8 cellular contexts compared by ENCODE assay signal in the genomic region with DNA sequence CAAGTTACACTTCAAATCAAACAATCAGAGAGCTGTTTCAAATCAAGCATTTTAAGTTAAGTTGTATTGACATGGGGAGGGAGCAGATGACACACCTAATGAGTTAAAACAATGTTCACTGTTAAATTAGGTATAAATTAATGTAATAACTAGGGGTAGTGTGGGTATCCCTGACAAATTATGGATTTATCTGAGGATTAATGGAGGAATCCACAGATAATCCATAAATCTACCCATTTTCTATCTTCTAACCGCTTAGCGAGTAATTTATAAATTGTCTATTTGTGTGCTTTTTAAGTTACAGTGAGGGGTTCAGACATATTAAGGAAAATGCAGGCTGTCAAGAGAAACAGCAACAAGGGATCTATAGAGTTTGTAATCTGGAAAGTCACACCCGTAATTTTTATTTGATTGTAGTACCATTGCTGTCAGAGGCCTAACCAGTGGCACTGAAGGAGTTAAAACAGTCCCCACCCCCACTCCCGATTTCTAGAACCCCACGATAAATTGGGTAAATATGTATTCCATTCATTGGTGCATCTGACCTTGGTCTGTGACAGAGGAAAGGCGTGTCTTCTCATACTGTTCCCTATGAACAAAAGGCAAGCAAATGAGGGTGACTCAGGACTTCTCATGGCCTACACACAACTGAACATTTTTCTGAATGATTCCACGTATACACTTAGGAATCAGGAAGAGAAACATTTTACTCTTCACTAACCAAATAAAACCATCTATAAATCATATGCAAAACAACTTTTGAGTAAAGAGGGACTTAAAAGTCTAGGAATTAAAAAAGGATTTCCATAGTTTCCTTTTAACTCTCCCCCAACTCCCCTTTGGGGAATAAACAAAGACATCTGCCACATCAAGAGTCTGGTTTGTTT. TPM values are rescaled to one million over a fixed set of nuclear protein-coding genes. Genes with fewer than 3 reads are reported as not detected.
DNase-seq lines count a peak whose midpoint lies in the region; ATAC-seq, FAIRE-seq and TF ChIP-seq lines count a peak whose summit lies in the region.

No MANE protein-coding gene starts in this region.

- H3K27me3 ChIP-seq in pancreas, result no peaks in the 10 kb centered on the region

- WGBS in pancreas, 2 donors, result 19 to 25% methylated on average over 7 of the region's 7 CpGs

- TF ChIP-seq CTCF in AG04449 (IDR thresholded peaks at IDR 0.05; ENCODE audit: insufficient read depth, low read length, missing control alignments), result no peak
- no peak for TF ChIP-seq CTCF in pancreas (IDR thresholded peaks at IDR 0.05)

- H3K27ac Mint-ChIP-seq in activated CD4-positive, alpha-beta T cell treated with anti-CD3 and anti-CD28 coated beads, Interleukin-2, amount 10 ng/mL, durations not matched to agents 7 days and 5 days, result peak overlapping the region; percentile 96

- no peaks in the 10 kb centered on the region for H3K9me3 Mint-ChIP-seq in activated CD4-positive, alpha-beta T cell treated with anti-CD3 and anti-CD28 coated beads, Interleukin-2, amount 10 ng/mL, durations not matched to agents 7 days and 5 days

- H3K4me1 ChIP-seq in pancreas, result peaks cover 33 to 45% (median 38%) of the 10 kb centered on the region in 3 donors

- no peaks in the 10 kb centered on the region for H3K27me3 Mint-ChIP-seq in activated CD4-positive, alpha-beta T cell treated with anti-CD3 and anti-CD28 coated beads, Interleukin-2, amount 10 ng/mL, durations not matched to agents 7 days and 5 days

- ATAC-seq in pancreas (peak; percentile 17 to 47 (median 30)), GM21447 (IDR thresholded peaks at IDR 0.05; ENCODE audit: unreplicated experiment) (no peak), GM18517 (IDR thresholded peaks at IDR 0.05; ENCODE audit: unreplicated experiment) (no peak)

- peaks cover 75% of the 10 kb centered on the region for H3K4me1 Mint-ChIP-seq in activated CD4-positive, alpha-beta T cell treated with anti-CD3 and anti-CD28 coated beads, Interleukin-2, amount 10 ng/mL, durations not matched to agents 7 days and 5 days

- peak; percentile 38; the same call in 1 of the 2 replicates for TF ChIP-seq POLR2A in GM12892 (IDR thresholded peaks at IDR 0.05; ENCODE audit: low read depth, low read length)

- H3K36me3 ChIP-seq in pancreas, result peaks cover 0 to 16% (median 13%) of the 10 kb centered on the region in 3 donors

- FAIRE-seq in GM12892 (lab: Jason Lieb, UNC) (peak; percentile 68), pancreas (lab: Jason Lieb, UNC) (peak; percentile 93)

- CTCF ChIA-PET in AG04449 (lab: Yijun Ruan, JAX), result interaction anchor here (1.5 to 2.8 kb wide), 4 partner anchors 14 to 481 kb away, joined by 3 to 22 read pairs (median 12); no protein-coding TSS in a partner anchor
- CTCF ChIA-PET in activated CD4-positive, alpha-beta T cell treated with anti-CD3 and anti-CD28 coated beads, Interleukin-2, amount 10 ng/mL, durations not matched to agents 7 days and 5 days (lab: Charles Lee), result interaction anchor here (1.4 to 3.8 kb wide), 5 partner anchors 11 to 482 kb away, joined by 3 to 12 read pairs (median 8); no protein-coding TSS in a partner anchor

- POLR2A ChIA-PET in AG04449 (lab: Yijun Ruan, JAX), result interaction anchor here (0.8 to 1.9 kb wide), 3 partner anchors 7 to 379 kb away, joined by 3 to 10 read pairs (median 3); a partner anchor contains a TSS
- POLR2A ChIA-PET in activated CD4-positive, alpha-beta T cell treated with anti-CD3 and anti-CD28 coated beads, Interleukin-2, amount 10 ng/mL, durations not matched to agents 7 days and 5 days (lab: Charles Lee), result no interaction called here

- H3K4me3 Mint-ChIP-seq in activated CD4-positive, alpha-beta T cell treated with anti-CD3 and anti-CD28 coated beads, Interleukin-2, amount 10 ng/mL, durations not matched to agents 7 days and 5 days, result peak overlapping the region; percentile 43

- intact Hi-C loops in pancreas (cut with DNase I), result loop anchor here in 1 of 3 donors (10.0 kb wide), 1 partner anchor 472 kb away; no protein-coding TSS in a partner anchor

- peaks cover 49% of the 10 kb centered on the region for H3K36me3 Mint-ChIP-seq in activated CD4-positive, alpha-beta T cell treated with anti-CD3 and anti-CD28 coated beads, Interleukin-2, amount 10 ng/mL, durations not matched to agents 7 days and 5 days (ENCODE audit: low read depth)

- H3K4me3 ChIP-seq in AG04449 (ENCODE audit: low read depth, low read length) (peak overlapping the region; percentile 26), pancreas (peak overlapping the region in 2 of 4 donors; percentile 79 to 96)

- H3K27ac ChIP-seq in pancreas, result peak overlapping the region; percentile 68 to 99 (median 98)

- no peaks in the 10 kb centered on the region for H3K9me3 ChIP-seq in pancreas

- peak; percentile 91 for DNase-seq in AG04449 (ENCODE audit: low read depth, low spot score)
- no peak for DNase-seq in GM12892 (ENCODE audit: insufficient read length)
- peak; percentile 62 for DNase-seq in NCI-H345 (lab: John Stamatoyannopoulos, UW)
- no peak for DNase-seq in activated CD4-positive, alpha-beta T cell treated with anti-CD3 and anti-CD28 coated beads, Interleukin-2, amount 10 ng/mL, durations not matched to agents 7 days and 5 days
- DNase-seq in fibroblast of peridontal ligament (ENCODE audit: extremely low read depth), result peak; percentile 96
- DNase-seq in pancreas, result peak in 3 of 6 donors; percentile 51 to 55 (median 55)

RNA-seq across cellular contexts. Expression of a gene that starts 7.4 kb away (rescaled TPM):
- polyA plus RNA-seq in GM12892 (2012; ENCODE audit: missing spikeins), result 63.2 TPM
- 10 to 100 TPM; 83.0 to 95.0 TPM for total RNA-seq in activated CD4-positive, alpha-beta T cell treated with anti-CD3 and anti-CD28 coated beads, Interleukin-2, amount 10 ng/mL, durations not matched to agents 7 days and 5 days
- 10 to 100 TPM; 47.0 to 95.6 (median 55.0) TPM for total RNA-seq in pancreas
- polyA plus RNA-seq in pancreas, result 10 to 100 TPM; 57.2 to 93.6 TPM

Comparison
In these comparisons a context has a peak if more than half of its experiments do, and no peak if none do; other contexts are left out.
1. DNase-seq: peak in AG04449 (single experiment), NCI-H345 (single experiment) and fibroblast of peridontal ligament (single experiment); none in GM12892 (single experiment) and activated CD4-positive, alpha-beta T cell treated with anti-CD3 and anti-CD28 coated beads, Interleukin-2, amount 10 ng/mL, durations not matched to agents 7 days and 5 days (single experiment).
2. ATAC-seq: peak in pancreas (4 of 4); none in GM21447 (single experiment) and GM18517 (single experiment).